ENCODE assay signal across 8 cellular contexts in the genomic region with DNA sequence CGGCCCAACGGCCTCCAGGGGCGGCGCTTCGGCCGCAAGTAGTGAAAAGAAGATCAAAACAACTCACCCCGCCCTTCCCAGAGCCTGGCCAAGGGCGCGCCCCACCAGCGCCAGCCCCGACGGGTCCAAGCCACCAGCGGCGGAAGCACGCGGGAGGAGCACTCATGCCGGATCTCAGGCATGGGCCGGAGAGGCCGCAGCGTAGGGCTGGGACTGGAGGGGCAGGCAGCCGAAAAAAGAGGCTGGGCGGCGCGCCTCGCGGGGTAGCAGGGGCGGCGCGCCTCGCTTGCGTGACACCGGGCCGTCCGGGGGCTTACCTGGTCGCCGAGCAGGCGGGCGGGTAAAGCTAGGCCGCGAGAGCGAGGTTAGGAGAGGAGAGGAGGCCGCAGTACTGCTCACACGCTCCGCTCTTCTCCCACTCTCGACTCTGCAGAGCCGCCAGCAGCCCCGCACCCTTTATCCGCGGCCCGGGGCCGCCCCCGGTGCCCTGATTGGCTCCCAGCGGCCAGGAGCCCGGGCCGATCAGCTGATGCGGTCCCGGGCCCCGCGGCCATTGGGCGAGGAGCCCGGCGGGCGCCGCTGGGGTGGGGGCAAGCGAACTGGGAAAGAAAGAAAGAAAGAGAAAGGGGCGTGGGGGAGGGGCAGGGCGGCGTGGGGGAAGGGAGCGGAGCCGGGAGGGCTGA. TPM values are rescaled to one million over a fixed set of nuclear protein-coding genes. Genes with fewer than 3 reads are reported as not detected.
DNase-seq lines count a peak whose midpoint lies in the region.

Gene GLUL, minus strand, starts transcription at position 429 of the 683 bp plus-strand sequence. CDS start 3,053 bp downstream, outside the sequence.

- H3K4me3 ChIP-seq in HAP-1 = peak within 1 kb of the TSS; percentile 74
- peak within 1 kb of the TSS; percentile 96 for H3K4me3 ChIP-seq in MG63

- H3K27me3 ChIP-seq in HAP-1 (ENCODE audit: low read depth) = no peaks in the 10 kb centered on the region
- H3K27me3 ChIP-seq in MG63 = no peaks in the 10 kb centered on the region

- CTCF ChIA-PET in activated naive CD4-positive, alpha-beta T cell treated with anti-CD3 and anti-CD28 coated beads, Interleukin-2, amount 10 ng/mL, durations not matched to agents 7 days and 5 days (lab: Charles Lee) = interaction anchor here (0.7 to 10.6 kb wide), 5 partner anchors 89 to 311 kb away, joined by 3 to 251 read pairs (median 6); no protein-coding TSS in a partner anchor

- peaks cover 49% of the 10 kb centered on the region for H3K36me3 Mint-ChIP-seq in activated naive CD4-positive, alpha-beta T cell treated with anti-CD3 and anti-CD28 coated beads, Interleukin-2, amount 10 ng/mL, durations not matched to agents 7 days and 5 days

- peaks cover 52% of the 10 kb centered on the region for H3K4me1 Mint-ChIP-seq in activated naive CD4-positive, alpha-beta T cell treated with anti-CD3 and anti-CD28 coated beads, Interleukin-2, amount 10 ng/mL, durations not matched to agents 7 days and 5 days

- DNase-seq in G401 (ENCODE audit: low spot score) (peak; percentile 79), HAP-1 (ENCODE audit: low spot score in 2 of 2) (peak; percentile 80 to 92), MG63 (peak; percentile 94), SIG-M5 treated with dmso at 0.1 percent for 504 hours (lab: John Stamatoyannopoulos, UW; ENCODE audit: unreplicated experiment) (peak; percentile 93), globus pallidus (ENCODE audit: low spot score) (peak; percentile 96), nucleus accumbens (lab: John Stamatoyannopoulos, UW) (peak; percentile 58 to 98 (median 93))
- DNase-seq in activated naive CD4-positive, alpha-beta T cell treated with anti-CD3 and anti-CD28 coated beads, Interleukin-2, amount 10 ng/mL, durations not matched to agents 7 days and 5 days = peak; percentile 88

- H3K36me3 ChIP-seq in HAP-1 (replicated peaks) = peaks cover 20% of the 10 kb centered on the region
- H3K36me3 ChIP-seq in MG63 = peaks cover 38% of the 10 kb centered on the region

- no peaks in the 10 kb centered on the region for H3K9me3 ChIP-seq in HAP-1
- no peaks in the 10 kb centered on the region for H3K9me3 ChIP-seq in MG63

- peak within 1 kb of the TSS; percentile 92 for H3K27ac ChIP-seq in temporal lobe (ENCODE audit: low read depth, low read length)

- peaks cover 27% of the 10 kb centered on the region for H3K4me1 ChIP-seq in HAP-1

- peak within 1 kb of the TSS; percentile 99 for H3K4me3 Mint-ChIP-seq in activated naive CD4-positive, alpha-beta T cell treated with anti-CD3 and anti-CD28 coated beads, Interleukin-2, amount 10 ng/mL, durations not matched to agents 7 days and 5 days

- H3K9me3 Mint-ChIP-seq in activated naive CD4-positive, alpha-beta T cell treated with anti-CD3 and anti-CD28 coated beads, Interleukin-2, amount 10 ng/mL, durations not matched to agents 7 days and 5 days = no peaks in the 10 kb centered on the region

- in situ Hi-C loops in G401 (cut with HindIII; ENCODE audit: low sequenced_read_pairs) (loop anchor here (10.0 kb wide), 1 partner anchor 307 kb away; no protein-coding TSS in a partner anchor), HAP-1 (cut with MboI; ENCODE audit: low sequenced_read_pairs) (loop anchor here (5.0 to 10.0 kb wide), 2 partner anchors 59 to 307 kb away; no protein-coding TSS in a partner anchor)

- peaks cover 23% of the 10 kb centered on the region for H3K27me3 Mint-ChIP-seq in activated naive CD4-positive, alpha-beta T cell treated with anti-CD3 and anti-CD28 coated beads, Interleukin-2, amount 10 ng/mL, durations not matched to agents 7 days and 5 days

- peak within 1 kb of the TSS; percentile 97 for H3K27ac Mint-ChIP-seq in activated naive CD4-positive, alpha-beta T cell treated with anti-CD3 and anti-CD28 coated beads, Interleukin-2, amount 10 ng/mL, durations not matched to agents 7 days and 5 days

RNA-seq across cellular contexts. Expression of gene GLUL, which starts in this region (rescaled TPM):
- total RNA-seq in G401 (2014; rRNA removed; shearing (Covaris generic)) = 862 and 1,000 TPM in 2 replicates
- total RNA-seq in MG63 (2014; rRNA removed; shearing (Covaris generic); ENCODE audit: low replicate concordance) = 158 and 173 TPM in 2 replicates
- 185 TPM for total RNA-seq in temporal lobe

Comparison
In these comparisons a context has a peak if more than half of its experiments do, and no peak if none do; other contexts are left out.
1. Peak in every context shown above with its lines: DNase-seq, H3K4me3 ChIP-seq and H3K27ac ChIP-seq.